ENCODE assay signal across 1 cellular context in the genomic region with DNA sequence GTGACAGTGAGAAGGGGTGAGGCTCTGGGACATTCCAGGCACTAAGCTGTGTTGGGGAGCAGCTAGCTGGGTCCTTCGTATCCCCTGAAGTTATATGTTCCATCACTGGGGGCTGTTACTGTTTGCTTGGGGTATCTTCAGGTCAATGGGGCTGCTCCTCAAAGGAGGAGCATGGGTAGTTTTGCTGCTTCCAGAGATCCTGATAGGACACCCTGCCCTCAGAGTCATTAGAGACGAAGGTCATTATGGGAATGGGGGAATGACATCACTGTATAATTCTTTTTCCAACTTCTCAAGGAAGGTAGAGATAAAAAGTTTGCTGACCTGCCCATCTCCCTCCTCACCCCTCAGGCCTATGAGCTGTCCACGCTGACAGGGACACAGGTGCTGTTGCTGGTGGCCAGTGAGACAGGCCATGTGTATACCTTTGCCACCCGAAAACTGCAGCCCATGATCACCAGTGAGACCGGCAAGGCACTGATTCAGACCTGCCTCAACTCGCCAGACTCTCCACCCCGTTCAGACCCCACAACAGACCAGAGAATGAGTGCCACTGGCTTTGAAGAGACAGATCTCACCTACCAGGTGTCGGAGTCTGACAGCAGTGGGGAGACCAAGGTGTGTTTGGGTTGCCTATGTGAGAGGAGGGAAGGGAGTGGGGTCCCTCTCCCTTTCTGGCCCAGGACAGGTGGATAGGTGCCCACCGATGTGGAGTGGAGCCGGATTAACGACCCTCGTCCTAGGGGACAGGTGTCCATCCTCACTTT.
A peak's percentile ranks its signal among the peaks of the same experiment; 100 is the strongest.
TF ChIP-seq lines count a peak whose summit lies in the region.

No MANE protein-coding gene starts in this region.

TF ChIP-seq in K562, 482 proteins besides CTCF, POLR2A, EP300 and RAD21 (continued from another document):
- TF ChIP-seq, protein P1, sequence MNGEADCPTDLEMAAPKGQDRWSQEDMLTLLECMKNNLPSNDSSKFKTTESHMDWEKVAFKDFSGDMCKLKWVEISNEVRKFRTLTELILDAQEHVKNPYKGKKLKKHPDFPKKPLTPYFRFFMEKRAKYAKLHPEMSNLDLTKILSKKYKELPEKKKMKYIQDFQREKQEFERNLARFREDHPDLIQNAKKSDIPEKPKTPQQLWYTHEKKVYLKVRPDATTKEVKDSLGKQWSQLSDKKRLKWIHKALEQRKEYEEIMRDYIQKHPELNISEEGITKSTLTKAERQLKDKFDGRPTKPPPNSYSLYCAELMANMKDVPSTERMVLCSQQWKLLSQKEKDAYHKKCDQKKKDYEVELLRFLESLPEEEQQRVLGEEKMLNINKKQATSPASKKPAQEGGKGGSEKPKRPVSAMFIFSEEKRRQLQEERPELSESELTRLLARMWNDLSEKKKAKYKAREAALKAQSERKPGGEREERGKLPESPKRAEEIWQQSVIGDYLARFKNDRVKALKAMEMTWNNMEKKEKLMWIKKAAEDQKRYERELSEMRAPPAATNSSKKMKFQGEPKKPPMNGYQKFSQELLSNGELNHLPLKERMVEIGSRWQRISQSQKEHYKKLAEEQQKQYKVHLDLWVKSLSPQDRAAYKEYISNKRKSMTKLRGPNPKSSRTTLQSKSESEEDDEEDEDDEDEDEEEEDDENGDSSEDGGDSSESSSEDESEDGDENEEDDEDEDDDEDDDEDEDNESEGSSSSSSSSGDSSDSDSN (IDR thresholded peaks at IDR 0.05; ENCODE audit: borderline replicate concordance in 1 of 2, low read depth in 2 of 2, low read length in 2 of 2), result no peak
- no peak for TF ChIP-seq ZNF277 (CRISPR knock-in tag; IDR thresholded peaks at IDR 0.05; ENCODE audit: borderline replicate concordance)
- 0 out of 2 replicates have a peak, but pooled peaks have one; percentile 38 for TF ChIP-seq ZEB2 (IDR thresholded peaks at IDR 0.05)
- peak; percentile 74 for TF ChIP-seq ATF7 (IDR thresholded peaks at IDR 0.05)
- TF ChIP-seq PKNOX1 (IDR thresholded peaks at IDR 0.05), result peak; percentile 20; the same call in 1 of the 2 replicates
- TF ChIP-seq, protein P2, sequence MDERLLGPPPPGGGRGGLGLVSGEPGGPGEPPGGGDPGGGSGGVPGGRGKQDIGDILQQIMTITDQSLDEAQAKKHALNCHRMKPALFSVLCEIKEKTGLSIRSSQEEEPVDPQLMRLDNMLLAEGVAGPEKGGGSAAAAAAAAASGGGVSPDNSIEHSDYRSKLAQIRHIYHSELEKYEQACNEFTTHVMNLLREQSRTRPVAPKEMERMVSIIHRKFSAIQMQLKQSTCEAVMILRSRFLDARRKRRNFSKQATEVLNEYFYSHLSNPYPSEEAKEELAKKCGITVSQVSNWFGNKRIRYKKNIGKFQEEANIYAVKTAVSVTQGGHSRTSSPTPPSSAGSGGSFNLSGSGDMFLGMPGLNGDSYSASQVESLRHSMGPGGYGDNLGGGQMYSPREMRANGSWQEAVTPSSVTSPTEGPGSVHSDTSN (CRISPR knock-in tag; IDR thresholded peaks at IDR 0.05; ENCODE audit: low read depth), result no peak
- TF ChIP-seq, protein P2 (tag; conservative IDR thresholded peaks at IDR 0.05; ENCODE audit: low read depth), result no peak
- TF ChIP-seq, protein P3, sequence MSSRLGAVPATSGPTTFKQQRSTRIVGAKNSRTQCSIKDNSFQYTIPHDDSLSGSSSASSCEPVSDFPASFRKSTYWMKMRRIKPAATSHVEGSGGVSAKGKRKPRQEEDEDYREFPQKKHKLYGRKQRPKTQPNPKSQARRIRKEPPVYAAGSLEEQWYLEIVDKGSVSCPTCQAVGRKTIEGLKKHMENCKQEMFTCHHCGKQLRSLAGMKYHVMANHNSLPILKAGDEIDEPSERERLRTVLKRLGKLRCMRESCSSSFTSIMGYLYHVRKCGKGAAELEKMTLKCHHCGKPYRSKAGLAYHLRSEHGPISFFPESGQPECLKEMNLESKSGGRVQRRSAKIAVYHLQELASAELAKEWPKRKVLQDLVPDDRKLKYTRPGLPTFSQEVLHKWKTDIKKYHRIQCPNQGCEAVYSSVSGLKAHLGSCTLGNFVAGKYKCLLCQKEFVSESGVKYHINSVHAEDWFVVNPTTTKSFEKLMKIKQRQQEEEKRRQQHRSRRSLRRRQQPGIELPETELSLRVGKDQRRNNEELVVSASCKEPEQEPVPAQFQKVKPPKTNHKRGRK (tag; IDR thresholded peaks at IDR 0.05), result no peak
- TF ChIP-seq, protein P4, sequence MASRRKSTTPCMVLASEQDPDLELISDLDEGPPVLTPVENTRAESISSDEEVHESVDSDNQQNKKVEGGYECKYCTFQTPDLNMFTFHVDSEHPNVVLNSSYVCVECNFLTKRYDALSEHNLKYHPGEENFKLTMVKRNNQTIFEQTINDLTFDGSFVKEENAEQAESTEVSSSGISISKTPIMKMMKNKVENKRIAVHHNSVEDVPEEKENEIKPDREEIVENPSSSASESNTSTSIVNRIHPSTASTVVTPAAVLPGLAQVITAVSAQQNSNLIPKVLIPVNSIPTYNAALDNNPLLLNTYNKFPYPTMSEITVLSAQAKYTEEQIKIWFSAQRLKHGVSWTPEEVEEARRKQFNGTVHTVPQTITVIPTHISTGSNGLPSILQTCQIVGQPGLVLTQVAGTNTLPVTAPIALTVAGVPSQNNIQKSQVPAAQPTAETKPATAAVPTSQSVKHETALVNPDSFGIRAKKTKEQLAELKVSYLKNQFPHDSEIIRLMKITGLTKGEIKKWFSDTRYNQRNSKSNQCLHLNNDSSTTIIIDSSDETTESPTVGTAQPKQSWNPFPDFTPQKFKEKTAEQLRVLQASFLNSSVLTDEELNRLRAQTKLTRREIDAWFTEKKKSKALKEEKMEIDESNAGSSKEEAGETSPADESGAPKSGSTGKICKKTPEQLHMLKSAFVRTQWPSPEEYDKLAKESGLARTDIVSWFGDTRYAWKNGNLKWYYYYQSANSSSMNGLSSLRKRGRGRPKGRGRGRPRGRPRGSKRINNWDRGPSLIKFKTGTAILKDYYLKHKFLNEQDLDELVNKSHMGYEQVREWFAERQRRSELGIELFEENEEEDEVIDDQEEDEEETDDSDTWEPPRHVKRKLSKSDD (conservative IDR thresholded peaks at IDR 0.05; ENCODE audit: low read length), result no peak
- 0 out of 4 replicates have a peak, but pooled peaks of 1 of the 2 experiments have one; percentile 5 for TF ChIP-seq FOXA3 (CRISPR knock-in tag; conservative IDR thresholded peaks at IDR 0.05 in 1 of 2, IDR thresholded peaks at IDR 0.05 in 1 of 2)
- no peak for TF ChIP-seq MXI1 (IDR thresholded peaks at IDR 0.05; ENCODE audit: low read depth, low read length)
- no peak for TF ChIP-seq THRAP3 (IDR thresholded peaks at IDR 0.05; ENCODE audit: borderline replicate concordance)
- no peak for TF ChIP-seq TCFL5 (CRISPR knock-in tag; conservative IDR thresholded peaks at IDR 0.05)
- 0 out of 2 replicates have a peak, but pooled peaks have one; percentile 34 for TF ChIP-seq FOXK1 (CRISPR knock-in tag; IDR thresholded peaks at IDR 0.05; ENCODE audit: borderline replicate concordance)
- no peak for TF ChIP-seq ZKSCAN3 (CRISPR knock-in tag; IDR thresholded peaks at IDR 0.05)
- TF ChIP-seq TAF7 (tag; IDR thresholded peaks at IDR 0.05), result no peak
- no peak for TF ChIP-seq PRMT5 (CRISPR knock-in tag; IDR thresholded peaks at IDR 0.05)
- no peak for TF ChIP-seq TFAM (CRISPR knock-in tag; conservative IDR thresholded peaks at IDR 0.05)
- no peak for TF ChIP-seq ZBTB2 (IDR thresholded peaks at IDR 0.05)
- TF ChIP-seq, protein P5, sequence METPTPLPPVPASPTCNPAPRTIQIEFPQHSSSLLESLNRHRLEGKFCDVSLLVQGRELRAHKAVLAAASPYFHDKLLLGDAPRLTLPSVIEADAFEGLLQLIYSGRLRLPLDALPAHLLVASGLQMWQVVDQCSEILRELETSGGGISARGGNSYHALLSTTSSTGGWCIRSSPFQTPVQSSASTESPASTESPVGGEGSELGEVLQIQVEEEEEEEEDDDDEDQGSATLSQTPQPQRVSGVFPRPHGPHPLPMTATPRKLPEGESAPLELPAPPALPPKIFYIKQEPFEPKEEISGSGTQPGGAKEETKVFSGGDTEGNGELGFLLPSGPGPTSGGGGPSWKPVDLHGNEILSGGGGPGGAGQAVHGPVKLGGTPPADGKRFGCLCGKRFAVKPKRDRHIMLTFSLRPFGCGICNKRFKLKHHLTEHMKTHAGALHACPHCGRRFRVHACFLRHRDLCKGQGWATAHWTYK (CRISPR knock-in tag; IDR thresholded peaks at IDR 0.05), result no peak
- 0 out of 2 replicates have a peak, but pooled peaks have one; percentile 34 for TF ChIP-seq SUPT5H (IDR thresholded peaks at IDR 0.05)
- TF ChIP-seq KAT2B (IDR thresholded peaks at IDR 0.05; ENCODE audit: low read depth, low read length), result no peak
- TF ChIP-seq, protein P6, sequence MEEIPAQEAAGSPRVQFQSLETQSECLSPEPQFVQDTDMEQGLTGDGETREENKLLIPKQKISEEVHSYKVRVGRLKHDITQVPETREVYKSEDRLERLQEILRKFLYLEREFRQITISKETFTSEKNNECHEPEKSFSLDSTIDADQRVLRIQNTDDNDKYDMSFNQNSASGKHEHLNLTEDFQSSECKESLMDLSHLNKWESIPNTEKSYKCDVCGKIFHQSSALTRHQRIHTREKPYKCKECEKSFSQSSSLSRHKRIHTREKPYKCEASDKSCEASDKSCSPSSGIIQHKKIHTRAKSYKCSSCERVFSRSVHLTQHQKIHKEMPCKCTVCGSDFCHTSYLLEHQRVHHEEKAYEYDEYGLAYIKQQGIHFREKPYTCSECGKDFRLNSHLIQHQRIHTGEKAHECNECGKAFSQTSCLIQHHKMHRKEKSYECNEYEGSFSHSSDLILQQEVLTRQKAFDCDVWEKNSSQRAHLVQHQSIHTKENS (CRISPR knock-in tag; IDR thresholded peaks at IDR 0.05), result no peak
- TF ChIP-seq, protein P7, sequence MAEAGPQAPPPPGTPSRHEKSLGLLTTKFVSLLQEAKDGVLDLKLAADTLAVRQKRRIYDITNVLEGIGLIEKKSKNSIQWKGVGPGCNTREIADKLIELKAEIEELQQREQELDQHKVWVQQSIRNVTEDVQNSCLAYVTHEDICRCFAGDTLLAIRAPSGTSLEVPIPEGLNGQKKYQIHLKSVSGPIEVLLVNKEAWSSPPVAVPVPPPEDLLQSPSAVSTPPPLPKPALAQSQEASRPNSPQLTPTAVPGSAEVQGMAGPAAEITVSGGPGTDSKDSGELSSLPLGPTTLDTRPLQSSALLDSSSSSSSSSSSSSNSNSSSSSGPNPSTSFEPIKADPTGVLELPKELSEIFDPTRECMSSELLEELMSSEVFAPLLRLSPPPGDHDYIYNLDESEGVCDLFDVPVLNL (CRISPR knock-in tag; IDR thresholded peaks at IDR 0.05; ENCODE audit: low read depth), result no peak
- no peak for TF ChIP-seq CAMTA2 (CRISPR knock-in tag; conservative IDR thresholded peaks at IDR 0.05)
- TF ChIP-seq ARNT (IDR thresholded peaks at IDR 0.05), result no peak
- TF ChIP-seq HEY1 (CRISPR knock-in tag; IDR thresholded peaks at IDR 0.05; ENCODE audit: borderline replicate concordance), result no peak
- TF ChIP-seq HDAC8 (tag; IDR thresholded peaks at IDR 0.05), result no peak
- peak; percentile 33; the same call in 1 of the 2 replicates for TF ChIP-seq JUND (IDR thresholded peaks at IDR 0.05; ENCODE audit: borderline replicate concordance, low read depth, low read length)
- TF ChIP-seq JUND (tag; IDR thresholded peaks at IDR 0.05; ENCODE audit: borderline replicate concordance, low read depth, low read length), result no peak; the same call in 2 of the 3 replicates
